In genomic region chrX:4253092-4253491, GRCh38 we compare ENCODE assay signal across 15 cellular contexts.
DNase-seq lines count a peak whose midpoint lies in the region; ATAC-seq lines count a peak whose summit lies in the region.
"Had no signal": no experiment of that assay in that cellular context is flagged by ENCODE, and none has a peak within 500 bp of the region (broad histone marks: within the 10 kb centered on the region; RNA-seq: fewer than 3 reads in every experiment).

No MANE protein-coding gene starts in this region.

- peaks cover 49% of the 10 kb centered on the region for H3K4me1 ChIP-seq in Karpas-422 (ENCODE audit: low read length)
- H3K4me1 ChIP-seq: HAP-1 had no signal

- H3K4me3 ChIP-seq in Karpas-422 (ENCODE audit: low read length): peak overlapping the region; percentile 11; the same call in 1 of the 2 replicates
- H3K4me3 ChIP-seq: HAP-1 had no signal

- no peaks in the 10 kb centered on the region for H4K20me1 ChIP-seq in Karpas-422 (ENCODE audit: insufficient read depth, low read depth, low read length)

- no peak for ATAC-seq in activated CD4-positive, alpha-beta T cell treated with anti-CD3 and anti-CD28 coated beads for 36 hours
- ATAC-seq in naive thymus-derived CD8-positive, alpha-beta T cell: peak in 1 of 2 donors; percentile 40

- H3K27ac ChIP-seq in Karpas-422 (ENCODE audit: low read length): peak overlapping the region; percentile 52
- H3K27ac ChIP-seq: WERI-Rb-1 had no signal

- H3K9me2 ChIP-seq in Karpas-422 (replicated peaks; ENCODE audit: insufficient read depth, low read length): no peaks in the 10 kb centered on the region

- peak overlapping the region; percentile 39 for H3K27ac Mint-ChIP-seq in activated CD4-positive, alpha-beta T cell treated with anti-CD3 and anti-CD28 coated beads, Interleukin-2, amount 10 ng/mL, durations not matched to agents 7 days and 5 days
- no peak overlapping the region for H3K27ac Mint-ChIP-seq in activated CD4-positive, alpha-beta T cell treated with anti-CD3 and anti-CD28 coated beads for 36 hours
- H3K27ac Mint-ChIP-seq in naive thymus-derived CD8-positive, alpha-beta T cell: peak overlapping the region; percentile 49 to 89 (median 85)

- H3K4me2 ChIP-seq in Karpas-422 (ENCODE audit: low read depth, low read length, poor library complexity, severe bottlenecking): peak overlapping the region; percentile 20

- intact Hi-C loops in activated CD4-positive, alpha-beta T cell treated with anti-CD3 and anti-CD28 coated beads for 36 hours (cut with DNase I, micrococcal nuclease): no loop called here

- peak overlapping the region; percentile 96 for H2AFZ ChIP-seq in Karpas-422 (ENCODE audit: low read length)

- CTCF ChIA-PET in activated CD4-positive, alpha-beta T cell treated with anti-CD3 and anti-CD28 coated beads, Interleukin-2, amount 10 ng/mL, durations not matched to agents 7 days and 5 days (lab: Charles Lee): no interaction called here
- CTCF ChIA-PET in activated CD4-positive, alpha-beta T cell treated with anti-CD3 and anti-CD28 coated beads for 36 hours (lab: Charles Lee): no interaction called here

- DNase-seq in activated CD4-positive, alpha-beta T cell treated with anti-CD3 and anti-CD28 coated beads, Interleukin-2, amount 10 ng/mL, durations not matched to agents 7 days and 5 days: no peak
- no peak for DNase-seq in activated CD4-positive, alpha-beta T cell treated with anti-CD3 and anti-CD28 coated beads for 36 hours
- DNase-seq in Karpas-422: peak; percentile 86
- peak; percentile 58 for DNase-seq in SKM-1 treated with dmso at 0.1 percent for 144 hours (lab: John Stamatoyannopoulos, UW; ENCODE audit: unreplicated experiment)
- peak in 2 of 10 donors; percentile 7 to 27 for DNase-seq in naive thymus-derived CD8-positive, alpha-beta T cell
- no peak for DNase-seq in NCI-H2107 treated with DMSO at 0.1 percent for 48 hours (lab: John Stamatoyannopoulos, UW; ENCODE audit: unreplicated experiment)
- DNase-seq in middle frontal gyrus (ENCODE audit: extremely low spot score, low spot score): no peak
- DNase-seq in retina: no peak
- DNase-seq: immature natural killer cell; mesenchymal stem cell; NCI-H2029 treated with DMSO at 0.1 percent for 48 hours; nucleus accumbens; stimulated activated naive CD4-positive, alpha-beta T cell treated with Interleukin-2 at 50 U/mL for 16 hours; WERI-Rb-1 had no signal

- POLR2A ChIA-PET in activated CD4-positive, alpha-beta T cell treated with anti-CD3 and anti-CD28 coated beads, Interleukin-2, amount 10 ng/mL, durations not matched to agents 7 days and 5 days (lab: Charles Lee): no interaction called here
- POLR2A ChIA-PET in activated CD4-positive, alpha-beta T cell treated with anti-CD3 and anti-CD28 coated beads for 36 hours (lab: Charles Lee): no interaction called here
- POLR2A ChIA-PET in naive thymus-derived CD8-positive, alpha-beta T cell (lab: Charles Lee): no interaction called here

- no peaks in the 10 kb centered on the region; the same call in 1 of the 2 replicates for H3K36me3 ChIP-seq in Karpas-422 (ENCODE audit: insufficient read depth, low read length)
- H3K36me3 ChIP-seq: HAP-1, WERI-Rb-1 had no signal

- H3K9me3 Mint-ChIP-seq in activated CD4-positive, alpha-beta T cell treated with anti-CD3 and anti-CD28 coated beads, Interleukin-2, amount 10 ng/mL, durations not matched to agents 7 days and 5 days: peaks cover 4% of the 10 kb centered on the region
- peaks cover 14% of the 10 kb centered on the region for H3K9me3 Mint-ChIP-seq in activated CD4-positive, alpha-beta T cell treated with anti-CD3 and anti-CD28 coated beads for 36 hours (ENCODE audit: low read depth)
- peaks cover 0 to 40% (median 10%) of the 10 kb centered on the region in 9 donors for H3K9me3 Mint-ChIP-seq in naive thymus-derived CD8-positive, alpha-beta T cell

- no peaks in the 10 kb centered on the region; the same call in 1 of the 2 replicates for H3K9me3 ChIP-seq in Karpas-422 (ENCODE audit: low read length)
- H3K9me3 ChIP-seq: HAP-1 had no signal

- no peaks in the 10 kb centered on the region for H3K27me3 Mint-ChIP-seq in activated CD4-positive, alpha-beta T cell treated with anti-CD3 and anti-CD28 coated beads, Interleukin-2, amount 10 ng/mL, durations not matched to agents 7 days and 5 days
- no peaks in the 10 kb centered on the region for H3K27me3 Mint-ChIP-seq in activated CD4-positive, alpha-beta T cell treated with anti-CD3 and anti-CD28 coated beads for 36 hours
- peaks cover 0 to 2% (median 0%) of the 10 kb centered on the region in 5 donors for H3K27me3 Mint-ChIP-seq in naive thymus-derived CD8-positive, alpha-beta T cell

- no peaks in the 10 kb centered on the region for H3K36me3 Mint-ChIP-seq in activated CD4-positive, alpha-beta T cell treated with anti-CD3 and anti-CD28 coated beads, Interleukin-2, amount 10 ng/mL, durations not matched to agents 7 days and 5 days (ENCODE audit: low read depth)
- no peaks in the 10 kb centered on the region for H3K36me3 Mint-ChIP-seq in activated CD4-positive, alpha-beta T cell treated with anti-CD3 and anti-CD28 coated beads for 36 hours (ENCODE audit: low read depth)
- H3K36me3 Mint-ChIP-seq in naive thymus-derived CD8-positive, alpha-beta T cell: peaks cover 0 to 25% (median 0%) of the 10 kb centered on the region in 3 donors

- H3K9ac ChIP-seq in Karpas-422 (ENCODE audit: low read length): no peak overlapping the region

- no peaks in the 10 kb centered on the region for H3K79me2 ChIP-seq in Karpas-422 (ENCODE audit: low read length)

- no peak overlapping the region for H3K4me3 Mint-ChIP-seq in activated CD4-positive, alpha-beta T cell treated with anti-CD3 and anti-CD28 coated beads, Interleukin-2, amount 10 ng/mL, durations not matched to agents 7 days and 5 days
- H3K4me3 Mint-ChIP-seq in activated CD4-positive, alpha-beta T cell treated with anti-CD3 and anti-CD28 coated beads for 36 hours: no peak overlapping the region
- H3K4me3 Mint-ChIP-seq in naive thymus-derived CD8-positive, alpha-beta T cell: peak overlapping the region in 7 of 10 donors; percentile 20 to 77 (median 60)

- peaks cover 7% of the 10 kb centered on the region for H3K4me1 Mint-ChIP-seq in activated CD4-positive, alpha-beta T cell treated with anti-CD3 and anti-CD28 coated beads, Interleukin-2, amount 10 ng/mL, durations not matched to agents 7 days and 5 days
- peaks cover 6% of the 10 kb centered on the region for H3K4me1 Mint-ChIP-seq in activated CD4-positive, alpha-beta T cell treated with anti-CD3 and anti-CD28 coated beads for 36 hours
- peaks cover 3 to 9% (median 6%) of the 10 kb centered on the region in 4 donors for H3K4me1 Mint-ChIP-seq in naive thymus-derived CD8-positive, alpha-beta T cell

- H3K27me3 ChIP-seq in Karpas-422 (ENCODE audit: low read length): no peaks in the 10 kb centered on the region

Comparison
In these comparisons a context has a peak if more than half of its experiments do, and no peak if none do; other contexts are left out.
1. DNase-seq: peak in Karpas-422 (single experiment) and SKM-1 treated with dmso at 0.1 percent for 144 hours (single experiment); none in activated CD4-positive, alpha-beta T cell treated with anti-CD3 and anti-CD28 coated beads, Interleukin-2, amount 10 ng/mL, durations not matched to agents 7 days and 5 days (single experiment), activated CD4-positive, alpha-beta T cell treated with anti-CD3 and anti-CD28 coated beads for 36 hours (single experiment), NCI-H2107 treated with DMSO at 0.1 percent for 48 hours (single experiment), middle frontal gyrus (single experiment) and retina (single experiment).
2. H3K4me3 Mint-ChIP-seq: peak in naive thymus-derived CD8-positive, alpha-beta T cell (7 of 10); none in activated CD4-positive, alpha-beta T cell treated with anti-CD3 and anti-CD28 coated beads, Interleukin-2, amount 10 ng/mL, durations not matched to agents 7 days and 5 days (single experiment) and activated CD4-positive, alpha-beta T cell treated with anti-CD3 and anti-CD28 coated beads for 36 hours (single experiment).